Comparison of ENCODE assay signal across 3 cellular contexts in the genomic region with DNA sequence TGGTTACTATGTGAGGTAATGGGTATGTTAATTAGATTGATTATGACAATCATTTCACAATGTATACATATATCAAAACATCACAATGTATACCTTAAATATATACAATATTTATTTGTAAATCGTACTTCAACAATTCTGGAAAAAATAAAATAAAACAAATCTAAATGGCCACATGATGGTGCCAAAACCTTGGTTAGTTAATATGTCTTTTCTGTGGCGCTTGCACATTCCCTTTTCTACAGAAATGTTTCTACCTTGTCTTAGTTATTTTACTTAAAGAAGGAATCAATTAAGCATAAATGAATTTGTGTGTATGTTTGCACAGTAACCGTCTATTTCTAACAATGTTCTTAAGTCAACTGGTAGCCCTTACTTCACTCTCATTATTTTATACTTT.
TF ChIP-seq lines count a peak whose summit lies in the region.

No MANE protein-coding gene starts in this region.

TF ChIP-seq in A549, 52 proteins besides CTCF, POLR2A, EP300 and RAD21:
- TF ChIP-seq KDM1A (IDR thresholded peaks at IDR 0.05; ENCODE audit: low read depth): no peak
- no peak for TF ChIP-seq NPAS2 (CRISPR knock-in tag; IDR thresholded peaks at IDR 0.05; ENCODE audit: borderline replicate concordance)
- TF ChIP-seq RCOR1 (IDR thresholded peaks at IDR 0.05; ENCODE audit: low read depth, low read length): no peak
- no peak for TF ChIP-seq TFCP2L1 (CRISPR knock-in tag; IDR thresholded peaks at IDR 0.05)
- TF ChIP-seq SMC3 (IDR thresholded peaks at IDR 0.05): peak; percentile 46; the same call in 1 of the 3 replicates
- TF ChIP-seq HOXB13 (CRISPR knock-in tag; IDR thresholded peaks at IDR 0.05; ENCODE audit: low read depth): no peak
- no peak for TF ChIP-seq HES2 (IDR thresholded peaks at IDR 0.05)
- no peak for TF ChIP-seq REST (IDR thresholded peaks at IDR 0.05)

TF ChIP-seq in Ishikawa, 13 proteins besides CTCF, POLR2A, EP300 and RAD21:
- TF ChIP-seq TEAD4 (IDR thresholded peaks at IDR 0.05) (no peak), YY1 (IDR thresholded peaks at IDR 0.05; ENCODE audit: low read depth) (no peak), ZBTB7A (IDR thresholded peaks at IDR 0.05; ENCODE audit: low read depth) (no peak), EGR1 (IDR thresholded peaks at IDR 0.05) (no peak), USF1 (IDR thresholded peaks at IDR 0.05) (no peak)

TF ChIP-seq in K562, 482 proteins besides CTCF, POLR2A, EP300 and RAD21:
- TF ChIP-seq SMAD4 (CRISPR knock-in tag; conservative IDR thresholded peaks at IDR 0.05) (no peak), PPARD (CRISPR knock-in tag; IDR thresholded peaks at IDR 0.05) (no peak), TCF3 (CRISPR knock-in tag; IDR thresholded peaks at IDR 0.05) (no peak), ZBTB1 (CRISPR knock-in tag; IDR thresholded peaks at IDR 0.05; ENCODE audit: borderline replicate concordance, low read depth) (no peak), MCM7 (IDR thresholded peaks at IDR 0.05) (no peak), ZNF133 (CRISPR knock-in tag; IDR thresholded peaks at IDR 0.05) (no peak), E2F6 (IDR thresholded peaks at IDR 0.05; ENCODE audit: borderline replicate concordance in 1 of 2, extremely low read depth in 1 of 2, insufficient read depth in 1 of 2, insufficient read length in 1 of 2, low read depth in 1 of 2, low read length in 1 of 2, poor library complexity in 1 of 2, severe bottlenecking in 1 of 2) (no peak), ZNF644 (tag; IDR thresholded peaks at IDR 0.05; ENCODE audit: low read depth) (no peak), ZNF280B (CRISPR knock-in tag; IDR thresholded peaks at IDR 0.05) (no peak), GATA2 (CRISPR knock-in tag; IDR thresholded peaks at IDR 0.05) (no peak), HSF4 (CRISPR knock-in tag; IDR thresholded peaks at IDR 0.05; ENCODE audit: borderline replicate concordance) (no peak)
- TF ChIP-seq, protein P1, sequence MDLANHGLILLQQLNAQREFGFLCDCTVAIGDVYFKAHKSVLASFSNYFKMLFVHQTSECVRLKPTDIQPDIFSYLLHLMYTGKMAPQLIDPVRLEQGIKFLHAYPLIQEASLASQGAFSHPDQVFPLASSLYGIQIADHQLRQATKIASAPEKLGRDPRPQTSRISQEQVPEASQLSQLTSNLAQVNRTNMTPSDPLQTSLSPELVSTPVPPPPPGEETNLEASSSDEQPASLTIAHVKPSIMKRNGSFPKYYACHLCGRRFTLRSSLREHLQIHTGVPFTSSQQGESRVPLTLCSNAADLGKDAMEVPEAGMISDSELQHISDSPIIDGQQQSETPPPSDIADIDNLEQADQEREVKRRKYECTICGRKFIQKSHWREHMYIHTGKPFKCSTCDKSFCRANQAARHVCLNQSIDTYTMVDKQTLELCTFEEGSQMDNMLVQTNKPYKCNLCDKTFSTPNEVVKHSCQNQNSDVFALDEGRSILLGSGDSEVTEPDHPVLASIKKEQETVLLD (IDR thresholded peaks at IDR 0.05): no peak
- TF ChIP-seq, protein P2, sequence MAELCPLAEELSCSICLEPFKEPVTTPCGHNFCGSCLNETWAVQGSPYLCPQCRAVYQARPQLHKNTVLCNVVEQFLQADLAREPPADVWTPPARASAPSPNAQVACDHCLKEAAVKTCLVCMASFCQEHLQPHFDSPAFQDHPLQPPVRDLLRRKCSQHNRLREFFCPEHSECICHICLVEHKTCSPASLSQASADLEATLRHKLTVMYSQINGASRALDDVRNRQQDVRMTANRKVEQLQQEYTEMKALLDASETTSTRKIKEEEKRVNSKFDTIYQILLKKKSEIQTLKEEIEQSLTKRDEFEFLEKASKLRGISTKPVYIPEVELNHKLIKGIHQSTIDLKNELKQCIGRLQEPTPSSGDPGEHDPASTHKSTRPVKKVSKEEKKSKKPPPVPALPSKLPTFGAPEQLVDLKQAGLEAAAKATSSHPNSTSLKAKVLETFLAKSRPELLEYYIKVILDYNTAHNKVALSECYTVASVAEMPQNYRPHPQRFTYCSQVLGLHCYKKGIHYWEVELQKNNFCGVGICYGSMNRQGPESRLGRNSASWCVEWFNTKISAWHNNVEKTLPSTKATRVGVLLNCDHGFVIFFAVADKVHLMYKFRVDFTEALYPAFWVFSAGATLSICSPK (IDR thresholded peaks at IDR 0.05; ENCODE audit: borderline replicate concordance): no peak
